Comparison of ENCODE assay signal across 18 cellular contexts in genomic region chr15:65410036-65410435, GRCh38. TPM values are rescaled to one million over a fixed set of nuclear protein-coding genes. Genes with fewer than 3 reads are reported as not detected.
"Had no signal": no experiment of that assay in that cellular context is flagged by ENCODE, and none has a peak within 500 bp of the region (broad histone marks: within the 10 kb centered on the region; RNA-seq: fewer than 3 reads in every experiment).

No MANE protein-coding gene starts in this region.

- H3K36me3 ChIP-seq: sigmoid colon, thoracic aorta had no signal

- DNase-seq: activated CD4-positive, alpha-beta T cell treated with anti-CD3 and anti-CD28 coated beads, Interleukin-2, amount 50 U/mL, for 1 hour; activated effector memory CD4-positive, alpha-beta T cell treated with anti-CD3 and anti-CD28 coated beads, Interleukin-2, amount 50 U/mL, for 16 hours; activated T-cell treated with anti-CD3 and anti-CD28 coated beads, Interleukin-2, amount 50 U/mL, for 24 hours; dorsolateral prefrontal cortex; immature natural killer cell; left colon; natural killer cell; sigmoid colon; stimulated activated CD4-positive, alpha-beta T cell treated with anti-CD3 and anti-CD28 coated beads, Interleukin-4, amount 100 ng/mL, for 4 hours; stimulated activated naive CD8-positive, alpha-beta T cell treated with anti-CD3 and anti-CD28 coated beads, Interleukin-15, amount 100 ng/mL, for 72 hours; T-helper 2 cell had no signal

- ATAC-seq: esophagus mucosa; left colon; natural killer cell; stimulated activated naive CD8-positive, alpha-beta T cell treated with anti-CD3 and anti-CD28 coated beads, Interleukin-15, amount 100 ng/mL, for 72 hours had no signal

- FAIRE-seq: bronchial epithelial cell, TTC549 had no signal

- H3K4me3 ChIP-seq: dorsolateral prefrontal cortex, mucosa of descending colon, sigmoid colon, thoracic aorta had no signal

- H3K9me3 Mint-ChIP-seq: activated naive CD4-positive, alpha-beta T cell treated with anti-CD3 and anti-CD28 coated beads, Interleukin-2, amount 50 U/mL, for 72 hours; activated T-cell treated with anti-CD3 and anti-CD28 coated beads, Interleukin-2, amount 50 U/mL, for 24 hours; immature natural killer cell; natural killer cell; stimulated activated naive CD8-positive, alpha-beta T cell treated with anti-CD3 and anti-CD28 coated beads, Interleukin-15, amount 100 ng/mL, for 72 hours had no signal

- H3K36me3 Mint-ChIP-seq: activated naive CD4-positive, alpha-beta T cell treated with anti-CD3 and anti-CD28 coated beads, Interleukin-2, amount 50 U/mL, for 72 hours; immature natural killer cell; natural killer cell had no signal

- H3K27ac Mint-ChIP-seq: activated naive CD4-positive, alpha-beta T cell treated with anti-CD3 and anti-CD28 coated beads, Interleukin-2, amount 50 U/mL, for 72 hours; activated T-cell treated with anti-CD3 and anti-CD28 coated beads, Interleukin-2, amount 50 U/mL, for 24 hours; immature natural killer cell; natural killer cell; stimulated activated naive CD8-positive, alpha-beta T cell treated with anti-CD3 and anti-CD28 coated beads, Interleukin-15, amount 100 ng/mL, for 72 hours had no signal

- H3K27me3 ChIP-seq: dorsolateral prefrontal cortex, sigmoid colon had no signal

- H3K9me3 ChIP-seq: mucosa of descending colon, sigmoid colon, thoracic aorta had no signal

- H3K27ac ChIP-seq: dorsolateral prefrontal cortex, sigmoid colon, thoracic aorta had no signal

- H3K4me3 Mint-ChIP-seq: activated T-cell treated with anti-CD3 and anti-CD28 coated beads, Interleukin-2, amount 50 U/mL, for 24 hours; immature natural killer cell; natural killer cell; stimulated activated naive CD8-positive, alpha-beta T cell treated with anti-CD3 and anti-CD28 coated beads, Interleukin-15, amount 100 ng/mL, for 72 hours had no signal

- H3K4me1 Mint-ChIP-seq: immature natural killer cell, natural killer cell had no signal

RNA-seq across cellular contexts. Expression of gene IGDCC3, which starts 32.2 kb away (rescaled TPM):
- total RNA-seq: activated naive CD4-positive, alpha-beta T cell treated with anti-CD3 and anti-CD28 coated beads, Interleukin-2, amount 50 U/mL, for 72 hours; bronchial epithelial cell; lung microvascular endothelial cell; natural killer cell; thoracic aorta had no signal
- polyA plus RNA-seq: immature natural killer cell had no signal
